Comparison of ENCODE assay signal across 30 cellular contexts in genomic region chr1:73160759-73161158, GRCh38.
"Had no signal": no experiment of that assay in that cellular context is flagged by ENCODE, and none has a peak within 500 bp of the region (broad histone marks: within the 10 kb centered on the region; RNA-seq: fewer than 3 reads in every experiment).

No MANE protein-coding gene starts in this region.

- H3K27me3 ChIP-seq: adrenal gland, ascending aorta, breast epithelium, cardiac muscle cell, colonic mucosa, esophagus squamous epithelium, gastroesophageal sphincter, heart right ventricle had no signal

- H3K4me3 ChIP-seq: adrenal gland, ascending aorta, breast epithelium, cardiac muscle cell, colonic mucosa, esophagus squamous epithelium, gastroesophageal sphincter, heart right ventricle had no signal

- H3K27ac ChIP-seq: adrenal gland, ascending aorta, breast epithelium, cardiac muscle cell, colonic mucosa, epithelial cell of prostate, esophagus squamous epithelium, gastroesophageal sphincter, heart right ventricle had no signal

- DNase-seq: activated CD4-positive, alpha-beta memory T cell treated with anti-CD3 and anti-CD28 coated beads for 36 hours; activated CD4-positive, alpha-beta T cell treated with anti-CD3 and anti-CD28 coated beads for 36 hours; activated CD4-positive, alpha-beta T cell treated with anti-CD3 and anti-CD28 coated beads, Interleukin-2, amount 10 ng/mL, durations not matched to agents 24 days and 14 days; activated CD4-positive, CD25-positive, alpha-beta regulatory T cell; activated CD4-positive, CD25-positive, alpha-beta regulatory T cell treated with anti-CD3 and anti-CD28 coated beads, Interleukin-2, amount 50 U/mL, for 72 hours; activated CD8-positive, alpha-beta memory T cell treated with anti-CD3 and anti-CD28 coated beads, Interleukin-2, amount 10 ng/mL, durations not matched to agents 7 days and 5 days; activated CD8-positive, alpha-beta memory T cell treated with anti-CD3 and anti-CD28 coated beads, Interleukin-2, amount 50 U/mL, for 4 hours; activated CD8-positive, alpha-beta T cell treated with anti-CD3 and anti-CD28 coated beads, Interleukin-2, amount 10 ng/mL, durations not matched to agents 7 days and 5 days; activated effector memory CD4-positive, alpha-beta T cell treated with anti-CD3 and anti-CD28 coated beads, Interleukin-2, amount 50 U/mL, for 16 hours; activated naive CD4-positive, alpha-beta T cell treated with anti-CD3 and anti-CD28 coated beads for 36 hours; activated naive CD8-positive, alpha-beta T cell treated with anti-CD3 and anti-CD28 coated beads for 36 hours; activated naive CD8-positive, alpha-beta T cell treated with anti-CD3 and anti-CD28 coated beads, Interleukin-2, amount 50 U/mL, for 24 hours; activated T-cell treated with anti-CD3 and anti-CD28 coated beads, Interleukin-2, amount 50 U/mL, for 1 hour; activated T-cell treated with anti-CD3 and anti-CD28 coated beads, Interleukin-2, amount 50 U/mL, for 48 hours; adrenal gland; amygdala; central memory CD4-positive, alpha-beta T cell; cerebellar nuclear complex; colonic mucosa; effector CD8-positive, alpha-beta T cell; esophagus squamous epithelium; foreskin melanocyte; heart right ventricle; T-helper 17 cell; T1000 had no signal

- H3K9me3 ChIP-seq: ascending aorta, breast epithelium, colonic mucosa, esophagus squamous epithelium, gastroesophageal sphincter had no signal

- ATAC-seq: activated CD4-positive, alpha-beta T cell treated with anti-CD3 and anti-CD28 coated beads for 36 hours; activated CD8-positive, alpha-beta memory T cell treated with anti-CD3 and anti-CD28 coated beads, Interleukin-2, amount 10 ng/mL, durations not matched to agents 7 days and 5 days; activated CD8-positive, alpha-beta T cell treated with anti-CD3 and anti-CD28 coated beads, Interleukin-2, amount 10 ng/mL, durations not matched to agents 7 days and 5 days; activated naive CD8-positive, alpha-beta T cell treated with anti-CD3 and anti-CD28 coated beads, Interleukin-2, amount 50 U/mL, for 24 hours; gastroesophageal sphincter; heart right ventricle; T-helper 17 cell had no signal

- H3K36me3 ChIP-seq: adrenal gland, ascending aorta, breast epithelium, cardiac muscle cell, colonic mucosa, esophagus squamous epithelium, gastroesophageal sphincter, heart right ventricle had no signal

- H3K4me1 ChIP-seq: adrenal gland, ascending aorta, breast epithelium, colonic mucosa, esophagus squamous epithelium, gastroesophageal sphincter, heart right ventricle had no signal
